Comparison of ENCODE assay signal across 9 cellular contexts in the genomic region with DNA sequence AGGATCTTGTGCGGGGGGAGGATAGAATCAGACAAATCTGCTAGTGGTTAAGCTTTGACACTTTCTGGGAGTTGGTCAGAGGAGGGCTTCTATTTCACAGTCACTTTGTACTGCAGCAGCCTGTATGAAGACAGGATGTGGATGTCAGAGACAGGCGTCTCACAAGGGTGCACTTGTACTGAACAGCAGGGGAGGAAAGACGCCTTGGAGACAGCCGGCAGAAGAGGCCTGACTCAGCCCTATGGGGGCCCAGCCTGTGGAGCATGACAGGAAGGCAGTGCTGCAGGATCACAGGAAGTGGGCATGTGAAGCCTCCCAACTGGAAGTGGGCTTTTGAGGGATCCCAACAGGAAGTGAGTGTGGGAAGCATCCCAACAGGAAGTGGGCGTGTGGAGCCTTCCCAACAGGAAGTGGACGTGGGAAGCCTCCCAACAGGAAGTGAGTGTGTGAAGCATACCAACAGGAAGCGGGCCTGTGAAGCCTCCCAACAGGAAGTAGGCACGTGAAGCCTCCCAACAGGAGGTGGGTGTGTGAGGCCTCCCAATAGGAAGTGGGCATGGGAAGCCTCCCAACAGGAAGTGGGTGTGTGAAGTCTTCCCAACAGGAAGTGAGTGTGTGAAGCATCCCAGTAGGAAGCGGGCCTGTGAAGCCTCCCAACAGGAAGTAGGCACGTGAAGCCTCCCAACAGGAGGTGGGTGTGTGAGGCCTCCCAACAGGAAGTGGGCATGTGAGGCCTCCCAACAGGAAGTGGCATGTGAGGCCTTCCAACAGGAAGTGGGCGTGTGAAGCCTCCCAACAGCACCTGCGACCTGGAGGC.
A peak's percentile ranks its signal among the peaks of the same experiment; 100 is the strongest.
DNase-seq lines count a peak whose midpoint lies in the region; ATAC-seq and TF ChIP-seq lines count a peak whose summit lies in the region.
"Had no signal": no experiment of that assay in that cellular context is flagged by ENCODE, and none has a peak within 500 bp of the region (broad histone marks: within the 10 kb centered on the region; RNA-seq: fewer than 3 reads in every experiment).

No MANE protein-coding gene starts in this region.

- intact Hi-C loops in ascending aorta (cut with DNase I), result no loop called here

- no peak for TF ChIP-seq CTCF in ascending aorta (IDR thresholded peaks at IDR 0.05)

- ATAC-seq in HG02678 (IDR thresholded peaks at IDR 0.05; ENCODE audit: unreplicated experiment) (no peak), GM21515 (IDR thresholded peaks at IDR 0.05; ENCODE audit: unreplicated experiment) (no peak), HG02970 (IDR thresholded peaks at IDR 0.05; ENCODE audit: low FRiP score, unreplicated experiment) (no peak)

- peaks cover 0 to 16% (median 0%) of the 10 kb centered on the region in 5 donors for H3K4me1 ChIP-seq in subcutaneous abdominal adipose tissue (ENCODE audit: control insufficient read depth in 5 of 5, insufficient read depth in 5 of 5, low read length in 5 of 5)
- H3K4me1 ChIP-seq in ascending aorta, result no peaks in the 10 kb centered on the region

- peak overlapping the region; percentile 85 for H3K27ac ChIP-seq in KOPT-K1 (ENCODE audit: low read depth, low read length, poor library complexity, severe bottlenecking)
- H3K27ac ChIP-seq in subcutaneous abdominal adipose tissue (ENCODE audit: low read depth, low read length), result peak overlapping the region; percentile 49
- H3K27ac ChIP-seq in ascending aorta, result no peak overlapping the region

- no peak overlapping the region for H3K9ac ChIP-seq in subcutaneous abdominal adipose tissue (ENCODE audit: low read length in 5 of 5)

- H3K4me3 ChIP-seq in subcutaneous abdominal adipose tissue (ENCODE audit: low read depth in 1 of 5, low read length in 5 of 5), result no peak overlapping the region
- H3K4me3 ChIP-seq in ascending aorta, result no peak overlapping the region

- H3K9me3 ChIP-seq in KOPT-K1 (ENCODE audit: insufficient read depth, low read length, poor library complexity, severe bottlenecking), result no peaks in the 10 kb centered on the region
- H3K9me3 ChIP-seq in subcutaneous abdominal adipose tissue (ENCODE audit: control insufficient read depth in 5 of 5, low read length in 5 of 5), result peaks cover 0 to 10% (median 0%) of the 10 kb centered on the region in 5 donors
- no peaks in the 10 kb centered on the region for H3K9me3 ChIP-seq in ascending aorta

- H3K36me3 ChIP-seq in KOPT-K1 (ENCODE audit: insufficient read depth, low read length) (no peaks in the 10 kb centered on the region), subcutaneous abdominal adipose tissue (ENCODE audit: control insufficient read depth in 5 of 5, insufficient read depth in 5 of 5, low read length in 5 of 5) (peaks cover 0 to 3% (median 0%) of the 10 kb centered on the region in 5 donors), ascending aorta (no peaks in the 10 kb centered on the region)

- H3K27me3 ChIP-seq in subcutaneous abdominal adipose tissue (ENCODE audit: control insufficient read depth in 5 of 5, insufficient read depth in 4 of 5, low read length in 5 of 5) (no peaks in the 10 kb centered on the region), ascending aorta (no peaks in the 10 kb centered on the region)

- peak; percentile 64 for DNase-seq in activated CD8-positive, alpha-beta memory T cell treated with anti-CD3 and anti-CD28 coated beads, Interleukin-2, amount 50 U/mL, for 48 hours
- DNase-seq in kidney glomerular epithelial cell (lab: John Stamatoyannopoulos, UW) (peak; percentile 64), ascending aorta (ENCODE audit: low spot score in 2 of 2) (no peak)
- DNase-seq: NCI-H1105 had no signal

Comparison
In these comparisons a context has a peak if more than half of its experiments do, and no peak if none do; other contexts are left out.
1. H3K27ac ChIP-seq: peak in KOPT-K1 (single experiment) and subcutaneous abdominal adipose tissue (single experiment); none in ascending aorta (0 of 2).
2. DNase-seq: peak in activated CD8-positive, alpha-beta memory T cell treated with anti-CD3 and anti-CD28 coated beads, Interleukin-2, amount 50 U/mL, for 48 hours (single experiment) and kidney glomerular epithelial cell (single experiment); none in ascending aorta (0 of 2).